ENCODE assay signal across 30 cellular contexts in genomic region chr21:44505673-44506278, GRCh38. TPM values are rescaled to one million over a fixed set of nuclear protein-coding genes. Genes with fewer than 3 reads are reported as not detected.
A peak's percentile ranks its signal among the peaks of the same experiment; 100 is the strongest.
DNase-seq lines count a peak whose midpoint lies in the region; ATAC-seq, FAIRE-seq and TF ChIP-seq lines count a peak whose summit lies in the region.
"Had no signal": no experiment of that assay in that cellular context is flagged by ENCODE, and none has a peak within 500 bp of the region (broad histone marks: within the 10 kb centered on the region; RNA-seq: fewer than 3 reads in every experiment).

No MANE protein-coding gene starts in this region.

- no peak for FAIRE-seq in GM12878 (lab: Jason Lieb, UNC)
- FAIRE-seq: endometrium, H54 had no signal

- no peak for ATAC-seq in GM12878
- ATAC-seq: activated CD8-positive, alpha-beta T cell treated with anti-CD3 and anti-CD28 coated beads, Interleukin-2, amount 10 ng/mL, durations not matched to agents 7 days and 5 days; activated naive CD4-positive, alpha-beta T cell treated with anti-CD3 and anti-CD28 coated beads, Interleukin-2, amount 50 U/mL, for 72 hours; gastroesophageal sphincter; naive thymus-derived CD8-positive, alpha-beta T cell had no signal

- RAD21 ChIA-PET in GM12878 (lab: Charles Lee; ENCODE audit: unreplicated experiment): no interaction called here

- H3K36me3 ChIP-seq in GM12878 (ENCODE audit: control insufficient read depth in 2 of 2, insufficient read depth in 2 of 2, low read length in 1 of 2): no peaks in the 10 kb centered on the region
- H3K36me3 ChIP-seq: ascending aorta, gastroesophageal sphincter, transverse colon had no signal

- no peak for TF ChIP-seq CTCF in GM12878 (IDR thresholded peaks at IDR 0.05 in 2 of 3, conservative IDR thresholded peaks at IDR 0.05 in 1 of 3; ENCODE audit: control insufficient read depth in 2 of 3, extremely low read depth in 1 of 3, insufficient read depth in 1 of 3, low read depth in 3 of 3, low read length in 3 of 3)

- no peak overlapping the region for H3K4me3 ChIP-seq in GM12878
- H3K4me3 ChIP-seq: ascending aorta, gastroesophageal sphincter, SK-N-MC, transverse colon had no signal

- H3K27me3 ChIP-seq in GM12878 (replicated peaks in 1 of 2; ENCODE audit: control insufficient read depth in 2 of 2, insufficient read depth in 2 of 2, low read length in 1 of 2): no peaks in the 10 kb centered on the region; a peak in 1 of 4 replicates
- H3K27me3 ChIP-seq: ascending aorta had no signal

- no peaks in the 10 kb centered on the region for H3K79me2 ChIP-seq in GM12878 (ENCODE audit: control insufficient read depth, insufficient read depth, low read length)

- CTCF ChIA-PET in GM12878 (lab: Yijun Ruan, JAX): no interaction called here

- intact Hi-C loops in GM12878 (cut with micrococcal nuclease; ENCODE audit: unreplicated experiment): no loop called here

- BruUV-seq in GM12878 (replicated peaks; lab: Mats Ljungman, UMichigan): no TSS peak

- H2AFZ ChIP-seq in GM12878 (ENCODE audit: control insufficient read depth, low read depth, low read length): no peak overlapping the region

- TF ChIP-seq RAD21 in GM12878 (IDR thresholded peaks at IDR 0.05; ENCODE audit: insufficient read depth, low read depth, low read length): no peak

- TF ChIP-seq POLR2A in GM12878 (IDR thresholded peaks at IDR 0.05; ENCODE audit: low read depth, low read length): no peak

- POLR2A ChIA-PET in GM12878 (lab: Charles Lee): no interaction called here

- no peaks in the 10 kb centered on the region for H3K4me1 ChIP-seq in GM12878 (ENCODE audit: control insufficient read depth, insufficient read depth, low read length)
- H3K4me1 ChIP-seq: ascending aorta had no signal

- in situ Hi-C loops in GM12878 (cut with MboI): loop anchor here (5.0 kb wide), 1 partner anchor 287 kb away; no protein-coding TSS in a partner anchor

- SMC1A ChIA-PET in GM12878 (lab: Charles Lee; ENCODE audit: uncharacterized antibody, unreplicated experiment): no interaction called here

- no peaks in the 10 kb centered on the region for H3K9me3 ChIP-seq in GM12878 (replicated peaks; ENCODE audit: control insufficient read depth, insufficient read depth, low read length)
- H3K9me3 ChIP-seq: ascending aorta, gastroesophageal sphincter, transverse colon had no signal

- TF ChIP-seq EP300 in GM12878 (IDR thresholded peaks at IDR 0.05; ENCODE audit: borderline replicate concordance in 1 of 2, control insufficient read depth in 1 of 2, low read depth in 2 of 2, low read length in 2 of 2): no peak

- H4K20me1 ChIP-seq in GM12878 (ENCODE audit: control insufficient read depth, insufficient read depth): no peaks in the 10 kb centered on the region

- H3K4me2 ChIP-seq in GM12878 (ENCODE audit: control insufficient read depth, insufficient read depth): no peak overlapping the region

- DNase-seq in COLO829 (ENCODE audit: low spot score) (peak; percentile 10), GM12878 (ENCODE audit: low read depth, low spot score) (no peak), medulla oblongata (ENCODE audit: extremely low spot score) (peak; percentile 9), CD1c-positive myeloid dendritic cell (ENCODE audit: extremely low spot score) (no peak), DMS 273 treated with DMSO at 0.1 percent for 48 hours (lab: John Stamatoyannopoulos, UW) (no peak)
- DNase-seq in stimulated activated CD4-positive, alpha-beta T cell treated with anti-CD3 and anti-CD28 coated beads, Interleukin-2, amount 100 ng/mL, for 48 hours: no peak
- DNase-seq: activated CD8-positive, alpha-beta T cell treated with anti-CD3 and anti-CD28 coated beads, Interleukin-2, amount 10 ng/mL, durations not matched to agents 7 days and 5 days; AML-193; caudate nucleus; CD8-positive, alpha-beta memory T cell; GDM1; IMR-90; NCI-H1048; NCI-H1694; NCI-H446 treated with DMSO at 0.1 percent for 48 hours; stimulated activated CD4-positive, alpha-beta T cell treated with anti-CD3 and anti-CD28 coated beads, Interleukin-2, amount 100 ng/mL, for 24 hours; transverse colon had no signal

- 52% methylated on average over 16 of the region's 16 CpGs for WGBS in GM12878 (ENCODE audit: insufficient coverage, insufficient replicate concordance, low lambda C conversion rate, missing lambda C conversion rate)

- H3K27ac ChIP-seq in GM12878 (ENCODE audit: control insufficient read depth, insufficient read depth): no peak overlapping the region
- H3K27ac ChIP-seq: ascending aorta, gastroesophageal sphincter, SK-N-MC, transverse colon had no signal

- H3K9ac ChIP-seq in GM12878 (ENCODE audit: control insufficient read depth, insufficient read depth, low read length): no peak overlapping the region

RNA-seq across cellular contexts. Expression of gene KRTAP10-1, which starts 34.2 kb away (rescaled TPM):
- total RNA-seq in GM12878 (2013; cell fraction: nucleolus; rRNA removed): not detected in 2 replicates
- not detected in 2 replicates for total RNA-seq in GM12878 (2014; rRNA removed)
- not detected in 2 replicates for total RNA-seq in GM12878 (2014; rRNA removed; fragmentation: Illumina TruSeq; extraction: Trizol)
- total RNA-seq in GM12878 (2021): not detected in 2 replicates
- not detected for polyA plus RNA-seq in GM12878 (2011; ENCODE audit: low read depth)
- polyA plus RNA-seq in GM12878 (2011; rRNA removed): not detected in 2 replicates
- not detected in 2 replicates for polyA plus RNA-seq in GM12878 (2011; cell fraction: cytosol; rRNA removed)
- not detected in 2 replicates for polyA plus RNA-seq in GM12878 (2011; cell fraction: nucleus; rRNA removed)
- not detected in 2 replicates for polyA plus RNA-seq in GM12878 (2012)
- polyA plus RNA-seq in GM12878 (2014; fragmentation: Illumina TruSeq; extraction: Trizol): not detected in 2 replicates
- polyA plus RNA-seq in GM12878 (2014; fragmentation: Nextera tagmentation; extraction: Ambion mirVana): not detected
- not detected in 2 replicates for polyA plus RNA-seq in GM12878 (2014; rRNA removed)
- not detected for polyA plus RNA-seq in GM12878 (2016; fragmentation: Nextera tagmentation; extraction: Ambion mirVana)
- not detected in 2 replicates for polyA minus RNA-seq in GM12878 (2011; rRNA and poly(A)+ RNA removed)
- not detected in 2 replicates for polyA minus RNA-seq in GM12878 (2011; cell fraction: cytosol; rRNA and poly(A)+ RNA removed)
- polyA minus RNA-seq in GM12878 (2011; cell fraction: nucleus; rRNA and poly(A)+ RNA removed): not detected in 2 replicates
- total RNA-seq: A172; activated CD8-positive, alpha-beta T cell treated with anti-CD3 and anti-CD28 coated beads, Interleukin-2, amount 10 ng/mL, durations not matched to agents 7 days and 5 days; activated naive CD4-positive, alpha-beta T cell treated with anti-CD3 and anti-CD28 coated beads, Interleukin-2, amount 50 U/mL, for 72 hours; activated T-helper 2 cell treated with anti-CD3 and anti-CD28 coated beads, Interferon-gamma antibody, Interleukin-2, Interleukin-4, amounts not matched to agents 10 μg/mL and 5 μg/mL and 100 μg/mL, durations not matched to agents 14 hours and 24 hours and 36 hours; ascending aorta; CD8-positive, alpha-beta memory T cell; gastroesophageal sphincter; IMR-90; liver; naive thymus-derived CD8-positive, alpha-beta T cell; osteocyte; T-helper 1 cell treated with Interleukin-12 subunit alpha and Interleukin-12 subunit beta and Interleukin-4 antibody, amounts not matched to agents 30 ng/mL and 1 ng/mL, for 36 hours; transverse colon had no signal
- polyA plus RNA-seq: CD8-positive, alpha-beta memory T cell; IMR-90; liver; naive thymus-derived CD8-positive, alpha-beta T cell had no signal

RNA-seq across cellular contexts. Expression of gene KRTAP10-2, which starts 45.5 kb away (rescaled TPM):
- total RNA-seq in GM12878 (2013; cell fraction: nucleolus; rRNA removed): not detected in 2 replicates
- total RNA-seq in GM12878 (2014; rRNA removed) (not detected in 2 replicates), GM12878 (2014; rRNA removed; fragmentation: Illumina TruSeq; extraction: Trizol) (not detected in 2 replicates), GM12878 (2021) (not detected in 2 replicates)
- polyA plus RNA-seq in GM12878 (2011; ENCODE audit: low read depth): not detected
- polyA plus RNA-seq in GM12878 (2011; rRNA removed) (not detected in 2 replicates), GM12878 (2014; fragmentation: Illumina TruSeq; extraction: Trizol) (not detected in 2 replicates), GM12878 (2014; fragmentation: Nextera tagmentation; extraction: Ambion mirVana) (not detected), GM12878 (2014; rRNA removed) (not detected in 2 replicates), GM12878 (2016; fragmentation: Nextera tagmentation; extraction: Ambion mirVana) (not detected)
- polyA plus RNA-seq in GM12878 (2011; cell fraction: cytosol; rRNA removed): not detected in 2 replicates
- not detected in 2 replicates for polyA plus RNA-seq in GM12878 (2011; cell fraction: nucleus; rRNA removed)
- not detected in 2 replicates for polyA plus RNA-seq in GM12878 (2012)
- polyA minus RNA-seq in GM12878 (2011; rRNA and poly(A)+ RNA removed): not detected in 2 replicates
- polyA minus RNA-seq in GM12878 (2011; cell fraction: cytosol; rRNA and poly(A)+ RNA removed): not detected in 2 replicates
- polyA minus RNA-seq in GM12878 (2011; cell fraction: nucleus; rRNA and poly(A)+ RNA removed): not detected in 2 replicates
- total RNA-seq: A172; activated CD8-positive, alpha-beta T cell treated with anti-CD3 and anti-CD28 coated beads, Interleukin-2, amount 10 ng/mL, durations not matched to agents 7 days and 5 days; activated naive CD4-positive, alpha-beta T cell treated with anti-CD3 and anti-CD28 coated beads, Interleukin-2, amount 50 U/mL, for 72 hours; activated T-helper 2 cell treated with anti-CD3 and anti-CD28 coated beads, Interferon-gamma antibody, Interleukin-2, Interleukin-4, amounts not matched to agents 10 μg/mL and 5 μg/mL and 100 μg/mL, durations not matched to agents 14 hours and 24 hours and 36 hours; ascending aorta; CD8-positive, alpha-beta memory T cell; gastroesophageal sphincter; IMR-90; liver; naive thymus-derived CD8-positive, alpha-beta T cell; OCI-LY7; osteocyte; T-helper 1 cell treated with Interleukin-12 subunit alpha and Interleukin-12 subunit beta and Interleukin-4 antibody, amounts not matched to agents 30 ng/mL and 1 ng/mL, for 36 hours; transverse colon had no signal
- polyA plus RNA-seq: CD8-positive, alpha-beta memory T cell; IMR-90; liver; naive thymus-derived CD8-positive, alpha-beta T cell had no signal

RNA-seq across cellular contexts. Expression of gene LRRC3, which starts 50.5 kb away (rescaled TPM):
- total RNA-seq in GM12878 (2013; cell fraction: nucleolus; rRNA removed): not detected in 2 replicates
- total RNA-seq in GM12878 (2014; rRNA removed) (0.06 and 0.11 TPM in 2 replicates), GM12878 (2014; rRNA removed; fragmentation: Illumina TruSeq; extraction: Trizol) (0.04 and 0.05 TPM in 2 replicates), GM12878 (2021) (0.21 and 0.31 TPM in 2 replicates)
- polyA plus RNA-seq in GM12878 (2011; ENCODE audit: low read depth): 0.12 TPM
- polyA plus RNA-seq in GM12878 (2011; rRNA removed) (not detected in 2 replicates), GM12878 (2014; fragmentation: Illumina TruSeq; extraction: Trizol) (0.08 and 0.12 TPM in 2 replicates), GM12878 (2014; fragmentation: Nextera tagmentation; extraction: Ambion mirVana) (under 1 TPM; 0.02 to 0.03 TPM), GM12878 (2014; rRNA removed) (0.12 and 0.13 TPM in 2 replicates), GM12878 (2016; fragmentation: Nextera tagmentation; extraction: Ambion mirVana) (under 1 TPM; 0.09 to 0.15 TPM)
- not detected in 2 replicates for polyA plus RNA-seq in GM12878 (2011; cell fraction: cytosol; rRNA removed)
- not detected in 2 replicates for polyA plus RNA-seq in GM12878 (2011; cell fraction: nucleus; rRNA removed)
- polyA plus RNA-seq in GM12878 (2012): 0.35 and 0.37 TPM in 2 replicates
- not detected in 2 replicates for polyA minus RNA-seq in GM12878 (2011; rRNA and poly(A)+ RNA removed)
- not detected in 2 replicates for polyA minus RNA-seq in GM12878 (2011; cell fraction: cytosol; rRNA and poly(A)+ RNA removed)
- not detected in 2 replicates for polyA minus RNA-seq in GM12878 (2011; cell fraction: nucleus; rRNA and poly(A)+ RNA removed)
- total RNA-seq: OCI-LY7 had no signal

RNA-seq across cellular contexts. Expression of gene KRTAP10-3, which starts 52.8 kb away (rescaled TPM):
- total RNA-seq in GM12878 (2013; cell fraction: nucleolus; rRNA removed): not detected in 2 replicates
- total RNA-seq in GM12878 (2014; rRNA removed): not detected in 2 replicates
- not detected in 2 replicates for total RNA-seq in GM12878 (2014; rRNA removed; fragmentation: Illumina TruSeq; extraction: Trizol)
- not detected in 2 replicates for total RNA-seq in GM12878 (2021)
- not detected for polyA plus RNA-seq in GM12878 (2011; ENCODE audit: low read depth)
- polyA plus RNA-seq in GM12878 (2011; rRNA removed): not detected in 2 replicates
- polyA plus RNA-seq in GM12878 (2011; cell fraction: cytosol; rRNA removed): not detected in 2 replicates
- polyA plus RNA-seq in GM12878 (2011; cell fraction: nucleus; rRNA removed): not detected in 2 replicates
- not detected in 2 replicates for polyA plus RNA-seq in GM12878 (2012)
- polyA plus RNA-seq in GM12878 (2014; fragmentation: Illumina TruSeq; extraction: Trizol): not detected in 2 replicates
- polyA plus RNA-seq in GM12878 (2014; fragmentation: Nextera tagmentation; extraction: Ambion mirVana): not detected
- polyA plus RNA-seq in GM12878 (2014; rRNA removed): not detected in 2 replicates
- polyA plus RNA-seq in GM12878 (2016; fragmentation: Nextera tagmentation; extraction: Ambion mirVana): not detected
- polyA minus RNA-seq in GM12878 (2011; rRNA and poly(A)+ RNA removed): not detected in 2 replicates
- not detected in 2 replicates for polyA minus RNA-seq in GM12878 (2011; cell fraction: cytosol; rRNA and poly(A)+ RNA removed)
- not detected in 2 replicates for polyA minus RNA-seq in GM12878 (2011; cell fraction: nucleus; rRNA and poly(A)+ RNA removed)
- total RNA-seq: A172; activated CD8-positive, alpha-beta T cell treated with anti-CD3 and anti-CD28 coated beads, Interleukin-2, amount 10 ng/mL, durations not matched to agents 7 days and 5 days; activated naive CD4-positive, alpha-beta T cell treated with anti-CD3 and anti-CD28 coated beads, Interleukin-2, amount 50 U/mL, for 72 hours; activated T-helper 2 cell treated with anti-CD3 and anti-CD28 coated beads, Interferon-gamma antibody, Interleukin-2, Interleukin-4, amounts not matched to agents 10 μg/mL and 5 μg/mL and 100 μg/mL, durations not matched to agents 14 hours and 24 hours and 36 hours; ascending aorta; CD8-positive, alpha-beta memory T cell; gastroesophageal sphincter; IMR-90; liver; naive thymus-derived CD8-positive, alpha-beta T cell; OCI-LY7; osteocyte; T-helper 1 cell treated with Interleukin-12 subunit alpha and Interleukin-12 subunit beta and Interleukin-4 antibody, amounts not matched to agents 30 ng/mL and 1 ng/mL, for 36 hours; transverse colon had no signal
- polyA plus RNA-seq: CD8-positive, alpha-beta memory T cell; IMR-90; liver; naive thymus-derived CD8-positive, alpha-beta T cell had no signal

Comparison
In these comparisons a context has a peak if more than half of its experiments do, and no peak if none do; other contexts are left out.
1. DNase-seq: peak in COLO829 (single experiment) and medulla oblongata (single experiment); none in GM12878 (single experiment), stimulated activated CD4-positive, alpha-beta T cell treated with anti-CD3 and anti-CD28 coated beads, Interleukin-2, amount 100 ng/mL, for 48 hours (0 of 2), CD1c-positive myeloid dendritic cell (single experiment) and DMS 273 treated with DMSO at 0.1 percent for 48 hours (single experiment).